10 cellular contexts compared by ENCODE assay signal in the genomic region with DNA sequence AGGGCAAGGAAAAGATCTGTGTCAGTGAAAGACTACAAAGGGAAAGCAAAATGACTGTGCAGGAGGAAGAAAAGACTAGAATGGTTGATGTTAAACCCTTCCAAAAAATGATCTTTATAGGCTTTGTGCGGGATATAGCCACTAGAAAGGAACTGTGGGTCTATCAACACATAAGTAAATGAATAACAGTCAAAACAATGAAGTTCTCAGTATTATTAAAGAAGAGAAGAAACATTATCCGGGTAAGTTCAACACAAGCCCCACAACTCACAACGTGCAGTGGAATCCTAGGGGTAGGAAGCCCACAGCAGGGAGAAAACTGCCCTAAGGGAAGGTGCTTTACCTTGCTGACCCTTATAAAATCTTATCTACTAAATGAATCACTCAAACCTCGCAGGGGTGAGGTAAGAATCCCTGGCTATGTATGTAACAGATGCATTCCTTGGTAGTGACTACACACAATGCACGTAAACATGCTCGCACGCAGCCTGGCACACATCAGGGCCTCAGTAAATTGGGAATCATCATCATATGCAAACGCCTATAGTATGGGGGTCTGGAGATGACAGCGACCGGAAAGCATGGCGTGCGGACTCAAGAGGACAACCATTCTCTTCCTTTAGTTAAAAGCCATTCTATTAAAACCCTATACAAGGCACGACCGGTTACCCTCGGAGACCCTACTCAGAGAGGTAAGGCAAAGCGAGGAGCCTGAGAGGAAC. TPM values are rescaled to one million over a fixed set of nuclear protein-coding genes. Genes with fewer than 3 reads are reported as not detected.
DNase-seq lines count a peak whose midpoint lies in the region; FAIRE-seq and TF ChIP-seq lines count a peak whose summit lies in the region.
"Had no signal": no experiment of that assay in that cellular context is flagged by ENCODE, and none has a peak within 500 bp of the region (broad histone marks: within the 10 kb centered on the region; RNA-seq: fewer than 3 reads in every experiment).

No MANE protein-coding gene starts in this region.

- peak; percentile 91 for FAIRE-seq in H54 (lab: Jason Lieb, UNC)
- FAIRE-seq: A204.1, endometrium had no signal

- H3K9me3 ChIP-seq in Karpas-422 (ENCODE audit: low read length) (no peaks in the 10 kb centered on the region), mucosa of stomach (ENCODE audit: control insufficient read depth, low read length) (no peaks in the 10 kb centered on the region)

- H2AFZ ChIP-seq in Karpas-422 (ENCODE audit: low read length): peak overlapping the region; percentile 95

- no peaks in the 10 kb centered on the region for H3K36me3 ChIP-seq in Karpas-422 (ENCODE audit: insufficient read depth, low read length)
- H3K36me3 ChIP-seq in mucosa of stomach (ENCODE audit: control insufficient read depth, insufficient read depth, low read length): no peaks in the 10 kb centered on the region

- no peaks in the 10 kb centered on the region for H3K9me2 ChIP-seq in Karpas-422 (replicated peaks; ENCODE audit: insufficient read depth, low read length)

- DNase-seq in DMS53 (lab: John Stamatoyannopoulos, UW) (peak; percentile 48), DMS53 treated with DMSO at 0.1 percent for 48 hours (lab: John Stamatoyannopoulos, UW; ENCODE audit: unreplicated experiment) (no peak), H54 (ENCODE audit: insufficient read length, low spot score) (peak; percentile 75), Karpas-422 (no peak), cardiac fibroblast (ENCODE audit: low read depth in 2 of 2) (peak; percentile 65 to 66), hippocampal formation (lab: John Stamatoyannopoulos, UW) (no peak), NCI-H748 (lab: John Stamatoyannopoulos, UW; ENCODE audit: unreplicated experiment) (no peak)

- H3K4me1 ChIP-seq in Karpas-422 (ENCODE audit: low read length) (peaks cover 22% of the 10 kb centered on the region), mucosa of stomach (ENCODE audit: control insufficient read depth, insufficient read depth, low read length) (peaks cover 12% of the 10 kb centered on the region)

- no peaks in the 10 kb centered on the region for H3K27me3 ChIP-seq in Karpas-422 (ENCODE audit: low read length)
- peaks cover 66% of the 10 kb centered on the region for H3K27me3 ChIP-seq in mucosa of stomach (ENCODE audit: control insufficient read depth, insufficient read depth, low read length)

- H3K4me2 ChIP-seq in Karpas-422 (ENCODE audit: low read depth, low read length, poor library complexity, severe bottlenecking): peak overlapping the region; percentile 98

- H3K4me3 ChIP-seq in Karpas-422 (ENCODE audit: low read length) (peak overlapping the region; percentile 76), cardiac fibroblast (replicated peaks in 1 of 2; ENCODE audit: low read depth in 2 of 2, low read length in 2 of 2) (peak overlapping the region; percentile 52 to 59), mucosa of stomach (ENCODE audit: low read length) (peak overlapping the region; percentile 57)

- no peak overlapping the region for H3K27ac ChIP-seq in Karpas-422 (ENCODE audit: low read length)

- H4K20me1 ChIP-seq in Karpas-422 (ENCODE audit: insufficient read depth, low read depth, low read length): no peaks in the 10 kb centered on the region

- TF ChIP-seq CTCF in cardiac fibroblast (IDR thresholded peaks at IDR 0.05; ENCODE audit: low read depth, low read length): no peak

- no peaks in the 10 kb centered on the region for H3K79me2 ChIP-seq in Karpas-422 (ENCODE audit: low read length)

- H3K9ac ChIP-seq in Karpas-422 (ENCODE audit: low read length) (peak overlapping the region; percentile 71), mucosa of stomach (ENCODE audit: low read length) (peak overlapping the region; percentile 42)

- no peak for TF ChIP-seq POLR2A in H54 (IDR thresholded peaks at IDR 0.05; ENCODE audit: low read depth, low read length)

RNA-seq across cellular contexts. Expression of gene TFAP2A, which starts 11.3 kb away (rescaled TPM):
- total RNA-seq in Karpas-422 (2014; rRNA removed; shearing (Covaris generic); ENCODE audit: low replicate concordance): 0.22 and 0.34 TPM in 2 replicates

Comparison
In these comparisons a context has a peak if more than half of its experiments do, and no peak if none do; other contexts are left out.
1. DNase-seq: peak in DMS53 (single experiment), H54 (single experiment) and cardiac fibroblast (2 of 2); none in DMS53 treated with DMSO at 0.1 percent for 48 hours (single experiment), Karpas-422 (single experiment), hippocampal formation (0 of 2) and NCI-H748 (single experiment).
2. Peak in every context shown above with its lines, with median percentiles within 50 percentile points of each other: H3K4me3 ChIP-seq.